ENCODE assay signal across 1 cellular context in the genomic region with DNA sequence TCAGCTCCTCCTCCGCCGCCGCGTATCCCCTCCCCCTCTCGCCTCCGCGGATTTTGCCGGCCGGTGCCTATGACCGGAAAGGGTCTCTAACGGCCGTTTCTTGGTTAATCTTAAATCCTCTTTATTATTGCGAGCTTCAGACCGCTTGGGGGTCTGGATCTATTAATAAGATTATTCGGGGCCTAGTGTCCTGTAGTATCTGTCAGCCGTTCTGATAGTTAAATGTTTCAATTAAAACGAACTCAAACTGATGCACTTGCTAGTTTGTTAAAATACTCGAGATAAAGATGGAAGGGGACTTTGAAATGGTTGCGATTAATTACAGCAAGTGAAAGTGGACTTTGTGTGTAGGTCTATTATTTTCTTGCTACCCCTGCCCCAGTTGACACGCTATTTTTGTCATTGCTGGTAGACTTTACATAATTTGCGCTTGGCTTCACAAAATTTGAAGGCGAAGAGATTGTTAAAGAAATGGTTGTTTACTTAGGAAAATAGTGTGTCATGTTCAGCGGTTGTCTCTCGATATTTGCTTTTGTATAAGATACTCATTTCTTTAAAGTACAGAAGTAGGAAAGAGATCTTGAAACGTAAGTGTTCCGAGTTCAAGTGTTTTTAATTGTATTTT.
TF ChIP-seq lines count a peak whose summit lies in the region.

No MANE protein-coding gene starts in this region.

TF ChIP-seq in endothelial cell of umbilical vein, 7 proteins besides CTCF, POLR2A, EP300 and RAD21:
- no peak for TF ChIP-seq MYC (IDR thresholded peaks at IDR 0.05; ENCODE audit: low read depth, low read length)
- no peak for TF ChIP-seq JUN (IDR thresholded peaks at IDR 0.05; ENCODE audit: borderline replicate concordance, insufficient read depth, insufficient read length, low read depth)
